Comparison of ENCODE assay signal across 9 cellular contexts in the genomic region with DNA sequence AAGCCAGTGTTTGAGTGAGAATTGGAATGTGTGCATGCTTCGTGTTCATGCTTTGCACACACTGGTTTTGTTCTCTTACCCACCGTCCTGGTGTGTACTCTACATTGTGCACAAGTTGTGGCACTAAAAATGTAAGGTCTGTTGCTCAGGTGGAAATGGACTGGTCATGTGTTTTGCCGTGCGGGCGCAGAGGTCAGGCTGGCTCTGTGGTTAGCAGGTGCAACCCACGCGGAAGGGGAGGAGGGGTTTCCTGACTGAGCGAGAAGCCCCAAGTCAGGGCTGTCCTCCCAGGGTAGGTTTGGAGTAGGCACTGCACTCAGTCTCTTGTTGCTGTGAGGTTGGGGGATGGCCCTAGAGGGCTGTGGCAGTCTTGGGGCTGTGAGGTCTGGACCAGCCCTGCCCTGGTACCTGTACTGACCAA.
DNase-seq lines count a peak whose midpoint lies in the region; ATAC-seq, FAIRE-seq and TF ChIP-seq lines count a peak whose summit lies in the region.
"Had no signal": no experiment of that assay in that cellular context is flagged by ENCODE, and none has a peak within 500 bp of the region (broad histone marks: within the 10 kb centered on the region; RNA-seq: fewer than 3 reads in every experiment).

No MANE protein-coding gene starts in this region.

- CTCF ChIA-PET in IMR-90 (lab: Yijun Ruan, JAX) = no interaction called here
- CTCF ChIA-PET in mammary epithelial cell (lab: Charles Lee; ENCODE audit: low non-redundant PET) = no interaction called here

- H3K4me2 ChIP-seq in IMR-90 (ENCODE audit: low read depth, low read length) = no peak overlapping the region
- no peak overlapping the region for H3K4me2 ChIP-seq in mammary epithelial cell (ENCODE audit: insufficient read depth, low read depth, low read length)

- H4K5ac ChIP-seq in IMR-90 (ENCODE audit: low read depth, low read length) = no peak overlapping the region

- intact Hi-C loops in IMR-90 (cut with micrococcal nuclease) (no loop called here), upper lobe of right lung (cut with DNase I) (no loop called here), mammary epithelial cell (cut with micrococcal nuclease) (no loop called here)

- peaks cover 91% of the 10 kb centered on the region for H3K79me2 ChIP-seq in mammary epithelial cell (ENCODE audit: insufficient read depth, low read length)

- no peak overlapping the region for H4K91ac ChIP-seq in IMR-90 (ENCODE audit: insufficient read depth, low read depth, low read length)

- H2BK5ac ChIP-seq in IMR-90 (ENCODE audit: low read depth, low read length, poor library complexity, severe bottlenecking) = no peak overlapping the region

- no peak for ATAC-seq in IMR-90 (ENCODE audit: low read depth)
- ATAC-seq in upper lobe of right lung = peak; percentile 42

- no CpG with 5 or more reads among the region's 8 CpGs for WGBS in IMR-90 (ENCODE audit: extremely low coverage in 2 of 2, insufficient read length in 1 of 2), 2 experiments
- 76% methylated on average over 8 of the region's 8 CpGs for WGBS in mammary epithelial cell (ENCODE audit: low coverage, missing lambda C conversion rate)

- POLR2A ChIA-PET in IMR-90 (lab: Charles Lee; ENCODE audit: unreplicated experiment) = no interaction called here

- no peak for TF ChIP-seq RAD21 in IMR-90 (IDR thresholded peaks at IDR 0.05; ENCODE audit: low read length)

- peaks cover 68% of the 10 kb centered on the region for H4K20me1 ChIP-seq in IMR-90 (ENCODE audit: insufficient read depth, low read length)
- no peaks in the 10 kb centered on the region for H4K20me1 ChIP-seq in mammary epithelial cell (ENCODE audit: insufficient read depth, low read length)

- peak; percentile 40 for DNase-seq in activated gamma-delta T cell treated with Interleukin-2 at 50 U/mL for 16 hours
- no peak for DNase-seq in activated gamma-delta T cell (lab: John Stamatoyannopoulos, UW)
- DNase-seq in IMR-90 = no peak
- peak; percentile 10 for DNase-seq in central memory CD4-positive, alpha-beta T cell
- no peak for DNase-seq in upper lobe of right lung
- no peak for DNase-seq in mammary epithelial cell
- no peak for DNase-seq in A172 (ENCODE audit: low spot score)
- no peak for DNase-seq in D721Med (ENCODE audit: insufficient read length, low spot score)

- H2AFZ ChIP-seq in IMR-90 (replicated peaks; ENCODE audit: low read length, poor library complexity) (peak overlapping the region; percentile 21), mammary epithelial cell (ENCODE audit: low read depth, low read length) (no peak overlapping the region)

- H3K4ac ChIP-seq in IMR-90 (ENCODE audit: low read depth, low read length) = no peak overlapping the region; the same call in 1 of the 2 replicates

- H3K4me3 ChIP-seq in IMR-90 (ENCODE audit: insufficient read depth, low read depth, low read length) (no peak overlapping the region), upper lobe of right lung (no peak overlapping the region), mammary epithelial cell (replicated peaks in 1 of 3; ENCODE audit: insufficient read depth in 1 of 3, low read depth in 2 of 3, low read length in 3 of 3) (no peak overlapping the region)

- H3K23ac ChIP-seq in IMR-90 (ENCODE audit: low read depth, low read length) = no peak overlapping the region

- no peak overlapping the region for H2BK15ac ChIP-seq in IMR-90 (ENCODE audit: low read depth, low read length)

- TF ChIP-seq POLR2A in IMR-90 (IDR thresholded peaks at IDR 0.05; ENCODE audit: low read depth, low read length) = no peak

- H2AK5ac ChIP-seq in IMR-90 (ENCODE audit: low read depth, low read length) = no peak overlapping the region; the same call in 1 of the 2 replicates

- FAIRE-seq in D721Med (lab: Jason Lieb, UNC) = no peak
- FAIRE-seq: colon had no signal

- H3K79me1 ChIP-seq in IMR-90 (ENCODE audit: low read depth in 1 of 2, low read length in 2 of 2) = peaks cover 33 to 87% of the 10 kb centered on the region in 2 experiments

- no peak overlapping the region for H3K14ac ChIP-seq in IMR-90 (replicated peaks; ENCODE audit: low read depth, low read length)

- H2BK120ac ChIP-seq in IMR-90 (ENCODE audit: low read depth, low read length) = no peak overlapping the region

- H3K27me3 ChIP-seq in IMR-90 (ENCODE audit: control insufficient read depth, insufficient read depth, low read length) (no peaks in the 10 kb centered on the region), upper lobe of right lung (no peaks in the 10 kb centered on the region), mammary epithelial cell (ENCODE audit: insufficient read depth, low read length) (no peaks in the 10 kb centered on the region)

- dilution Hi-C loops in IMR-90 (cut with HindIII; ENCODE audit: low sequenced_read_pairs, unreplicated experiment) = no loop called here
- dilution Hi-C loops in mammary epithelial cell (cut with HindIII; ENCODE audit: low sequenced_read_pairs) = loop anchor here (10.0 kb wide), 1 partner anchor 399 kb away; no protein-coding TSS in a partner anchor

- H4K8ac ChIP-seq in IMR-90 (ENCODE audit: low read depth in 2 of 2, low read length in 2 of 2) = peak overlapping the region in 1 of 2 experiments; percentile 25; a peak in 1 of 4 replicates

- H3K18ac ChIP-seq in IMR-90 (ENCODE audit: low read depth, low read length) = no peak overlapping the region

- BruUV-seq in IMR-90 (replicated peaks; lab: Mats Ljungman, UMichigan) (no TSS peak), mammary epithelial cell (replicated peaks; lab: Mats Ljungman, UMichigan) (no TSS peak)

- in situ Hi-C loops in IMR-90 (cut with MboI; ENCODE audit: low sequenced_read_pairs) (no loop called here), mammary epithelial cell (cut with MboI; ENCODE audit: low sequenced_read_pairs in 2 of 2) (no loop called here)

- peaks cover 23% of the 10 kb centered on the region for H3K9me1 ChIP-seq in IMR-90 (ENCODE audit: insufficient read depth, low read length)

- H3K36me3 ChIP-seq in IMR-90 (ENCODE audit: control insufficient read depth, insufficient read depth, low read length) = 0 out of 2 replicates have a peak, but pooled peaks cover 1% of the 10 kb centered on the region
- no peaks in the 10 kb centered on the region for H3K36me3 ChIP-seq in upper lobe of right lung
- H3K36me3 ChIP-seq in mammary epithelial cell (ENCODE audit: insufficient read depth, low read length) = no peaks in the 10 kb centered on the region

- H3K27ac ChIP-seq in IMR-90 (ENCODE audit: insufficient read depth, low read length) (no peak overlapping the region), upper lobe of right lung (no peak overlapping the region), mammary epithelial cell (ENCODE audit: insufficient read depth, low read depth, low read length) (no peak overlapping the region)

- H2AK9ac ChIP-seq in IMR-90 (replicated peaks; ENCODE audit: low read depth, low read length, poor library complexity) = no peak overlapping the region

- H3K9me3 ChIP-seq in IMR-90 (ENCODE audit: control insufficient read depth, insufficient read depth, low read length) (peaks cover 8% of the 10 kb centered on the region; the same call in 1 of the 2 replicates), upper lobe of right lung (no peaks in the 10 kb centered on the region), mammary epithelial cell (replicated peaks; ENCODE audit: insufficient read depth, low read length) (peaks cover 7% of the 10 kb centered on the region)

- TF ChIP-seq CTCF in IMR-90 (conservative IDR thresholded peaks at IDR 0.05; ENCODE audit: low read depth, low read length) = no peak
- no peak for TF ChIP-seq CTCF in upper lobe of right lung (IDR thresholded peaks at IDR 0.05)
- TF ChIP-seq CTCF in mammary epithelial cell (conservative IDR thresholded peaks at IDR 0.05 in 1 of 2, IDR thresholded peaks at IDR 0.05 in 1 of 2; ENCODE audit: extremely low read depth in 1 of 2, insufficient read depth in 1 of 2, low read depth in 1 of 2, low read length in 2 of 2) = no peak
- TF ChIP-seq CTCF in D721Med (IDR thresholded peaks at IDR 0.05; ENCODE audit: insufficient read depth, missing control alignments) = no peak

- H2BK20ac ChIP-seq in IMR-90 (ENCODE audit: low read depth, low read length) = no peak overlapping the region

- peaks cover 3% of the 10 kb centered on the region; the same call in 1 of the 2 replicates for H3K4me1 ChIP-seq in IMR-90 (ENCODE audit: control insufficient read depth, insufficient read depth, low read length)
- H3K4me1 ChIP-seq in upper lobe of right lung = no peaks in the 10 kb centered on the region
- peaks cover 30% of the 10 kb centered on the region for H3K4me1 ChIP-seq in mammary epithelial cell (ENCODE audit: insufficient read depth, low read length)

- H3K9ac ChIP-seq in IMR-90 (ENCODE audit: low read depth, low read length) (no peak overlapping the region), mammary epithelial cell (ENCODE audit: insufficient read depth, low read length) (no peak overlapping the region)

- no peak overlapping the region for H3K56ac ChIP-seq in IMR-90 (ENCODE audit: extremely low read depth, insufficient read depth, low read length)

TF ChIP-seq in IMR-90, 13 proteins besides CTCF, POLR2A, EP300 and RAD21:
- TF ChIP-seq RCOR1 (IDR thresholded peaks at IDR 0.05; ENCODE audit: insufficient replicate concordance, low read length) (no peak), RFX5 (IDR thresholded peaks at IDR 0.05; ENCODE audit: low read depth, low read length) (no peak)
TF ChIP-seq in IMR-90: peak in this region for 0.

Comparison
In these comparisons a context has a peak if more than half of its experiments do, and no peak if none do; other contexts are left out.
1. DNase-seq: peak in activated gamma-delta T cell treated with Interleukin-2 at 50 U/mL for 16 hours (single experiment) and central memory CD4-positive, alpha-beta T cell (single experiment); none in activated gamma-delta T cell (single experiment), IMR-90 (single experiment), upper lobe of right lung (single experiment), mammary epithelial cell (single experiment), A172 (single experiment) and D721Med (single experiment).